ENCODE assay signal across 1 cellular context in genomic region chr9:127832248-127832647, GRCh38.
TF ChIP-seq lines count a peak whose summit lies in the region.

No MANE protein-coding gene starts in this region.

TF ChIP-seq in SK-N-SH, 30 proteins besides CTCF, POLR2A, EP300 and RAD21:
- TF ChIP-seq USF1 (IDR thresholded peaks at IDR 0.05; ENCODE audit: borderline replicate concordance, low read depth) (no peak), TAF1 (IDR thresholded peaks at IDR 0.05; ENCODE audit: borderline replicate concordance, low read depth, low read length) (no peak)
- TF ChIP-seq, protein P1, sequence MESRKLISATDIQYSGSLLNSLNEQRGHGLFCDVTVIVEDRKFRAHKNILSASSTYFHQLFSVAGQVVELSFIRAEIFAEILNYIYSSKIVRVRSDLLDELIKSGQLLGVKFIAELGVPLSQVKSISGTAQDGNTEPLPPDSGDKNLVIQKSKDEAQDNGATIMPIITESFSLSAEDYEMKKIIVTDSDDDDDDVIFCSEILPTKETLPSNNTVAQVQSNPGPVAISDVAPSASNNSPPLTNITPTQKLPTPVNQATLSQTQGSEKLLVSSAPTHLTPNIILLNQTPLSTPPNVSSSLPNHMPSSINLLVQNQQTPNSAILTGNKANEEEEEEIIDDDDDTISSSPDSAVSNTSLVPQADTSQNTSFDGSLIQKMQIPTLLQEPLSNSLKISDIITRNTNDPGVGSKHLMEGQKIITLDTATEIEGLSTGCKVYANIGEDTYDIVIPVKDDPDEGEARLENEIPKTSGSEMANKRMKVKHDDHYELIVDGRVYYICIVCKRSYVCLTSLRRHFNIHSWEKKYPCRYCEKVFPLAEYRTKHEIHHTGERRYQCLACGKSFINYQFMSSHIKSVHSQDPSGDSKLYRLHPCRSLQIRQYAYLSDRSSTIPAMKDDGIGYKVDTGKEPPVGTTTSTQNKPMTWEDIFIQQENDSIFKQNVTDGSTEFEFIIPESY (IDR thresholded peaks at IDR 0.05; ENCODE audit: borderline replicate concordance, low read depth), result no peak
